17 cellular contexts compared by ENCODE assay signal in genomic region chr17:69913241-69914015, GRCh38.
DNase-seq lines count a peak whose midpoint lies in the region; ATAC-seq, FAIRE-seq and TF ChIP-seq lines count a peak whose summit lies in the region.
"Had no signal": no experiment of that assay in that cellular context is flagged by ENCODE, and none has a peak within 500 bp of the region (broad histone marks: within the 10 kb centered on the region; RNA-seq: fewer than 3 reads in every experiment).

No MANE protein-coding gene starts in this region.

- CTCF ChIA-PET in CD4-positive, alpha-beta T cell (lab: Charles Lee) = no interaction called here

- no peak overlapping the region for H3K27ac ChIP-seq in kidney (ENCODE audit: low read depth in 2 of 2, low read length in 2 of 2)
- no peak overlapping the region for H3K27ac ChIP-seq in CD4-positive, alpha-beta T cell (ENCODE audit: low read depth, low read length)
- H3K27ac ChIP-seq: BLaER1 treated with 17β-estradiol and CSF1 and Interleukin-3, amounts not matched to agents 10 nM and 100 nM; SK-N-MC had no signal

- POLR2A ChIA-PET in CD4-positive, alpha-beta T cell (lab: Charles Lee) = no interaction called here

- no peaks in the 10 kb centered on the region for H3K9me3 ChIP-seq in kidney (ENCODE audit: control insufficient read depth in 1 of 2, low read length in 2 of 2)
- no peaks in the 10 kb centered on the region for H3K9me3 ChIP-seq in CD4-positive, alpha-beta T cell (ENCODE audit: control insufficient read depth, low read length)
- H3K9me3 ChIP-seq: heart left ventricle, mucosa of descending colon had no signal

- peak overlapping the region; percentile 58; the same call in 1 of the 2 replicates for H3K4me3 Mint-ChIP-seq in HFFc6
- no peak overlapping the region for H3K4me3 Mint-ChIP-seq in CD4-positive, alpha-beta T cell
- H3K4me3 Mint-ChIP-seq: activated CD4-positive, alpha-beta memory T cell treated with anti-CD3 and anti-CD28 coated beads for 36 hours; activated T-cell treated with anti-CD3 and anti-CD28 coated beads, Interleukin-2, amount 50 U/mL, for 4 hours had no signal

- peaks cover 15% of the 10 kb centered on the region for H3K4me1 Mint-ChIP-seq in HFFc6 (ENCODE audit: low read depth)
- H3K4me1 Mint-ChIP-seq in CD4-positive, alpha-beta T cell (ENCODE audit: low read depth) = no peaks in the 10 kb centered on the region

- ATAC-seq in HG03108 (IDR thresholded peaks at IDR 0.05; ENCODE audit: unreplicated experiment) = no peak
- no peak for ATAC-seq in CD4-positive, alpha-beta T cell (ENCODE audit: poor library complexity)
- ATAC-seq: activated T-cell treated with anti-CD3 and anti-CD28 coated beads, Interleukin-2, amount 50 U/mL, for 4 hours; heart left ventricle; mucosa of descending colon; PC-3 had no signal

- no peaks in the 10 kb centered on the region for H3K36me3 Mint-ChIP-seq in HFFc6 (ENCODE audit: low read depth)
- no peaks in the 10 kb centered on the region for H3K36me3 Mint-ChIP-seq in CD4-positive, alpha-beta T cell (ENCODE audit: low read depth)
- H3K36me3 Mint-ChIP-seq: activated CD4-positive, alpha-beta memory T cell treated with anti-CD3 and anti-CD28 coated beads for 36 hours had no signal

- peak overlapping the region; percentile 29 to 44 for H3K4me3 ChIP-seq in kidney (ENCODE audit: low read length in 2 of 2)
- H3K4me3 ChIP-seq: BLaER1 treated with 17β-estradiol and CSF1 and Interleukin-3, amounts not matched to agents 10 nM and 100 nM; mucosa of descending colon; SK-N-MC had no signal

- H3K9ac ChIP-seq in kidney (ENCODE audit: low read length in 2 of 2) = peak overlapping the region; percentile 20 to 60
- H3K9ac ChIP-seq: BLaER1 treated with 17β-estradiol and CSF1 and Interleukin-3, amounts not matched to agents 10 nM and 100 nM had no signal

- H3K4me1 ChIP-seq in kidney (ENCODE audit: control insufficient read depth in 1 of 2, insufficient read depth in 1 of 2, low read depth in 1 of 2, low read length in 2 of 2) = no peaks in the 10 kb centered on the region

- H3K9me3 Mint-ChIP-seq in HFFc6 = no peaks in the 10 kb centered on the region
- H3K9me3 Mint-ChIP-seq in CD4-positive, alpha-beta T cell = peaks cover 2% of the 10 kb centered on the region
- H3K9me3 Mint-ChIP-seq: activated CD4-positive, alpha-beta memory T cell treated with anti-CD3 and anti-CD28 coated beads for 36 hours; activated T-cell treated with anti-CD3 and anti-CD28 coated beads, Interleukin-2, amount 50 U/mL, for 4 hours had no signal

- DNase-seq in HFFc6 (no peak), astrocyte of the hippocampus (ENCODE audit: low read depth, low spot score) (peak; percentile 38), kidney (no peak), stromal cell of bone marrow (ENCODE audit: low read depth) (peak; percentile 31), DMS153 treated with DMSO at 0.1 percent for 48 hours (lab: John Stamatoyannopoulos, UW; ENCODE audit: unreplicated experiment) (no peak), activated gamma-delta T cell (lab: John Stamatoyannopoulos, UW) (no peak)
- DNase-seq in CD4-positive, alpha-beta T cell = no peak
- DNase-seq: activated CD4-positive, alpha-beta memory T cell treated with anti-CD3 and anti-CD28 coated beads for 36 hours; activated T-cell treated with anti-CD3 and anti-CD28 coated beads, Interleukin-2, amount 50 U/mL, for 4 hours; heart left ventricle; mucosa of descending colon; NCI-H2029; NCI-H526 treated with DMSO at 0.1 percent for 48 hours; PC-3 had no signal

- TF ChIP-seq CTCF in HFFc6 (IDR thresholded peaks at IDR 0.05) = peak; percentile 6; the same call in 1 of the 2 replicates
- no peak for TF ChIP-seq CTCF in kidney (IDR thresholded peaks at IDR 0.05; ENCODE audit: borderline replicate concordance, extremely low read depth, insufficient read depth)
- TF ChIP-seq CTCF in CD4-positive, alpha-beta T cell (IDR thresholded peaks at IDR 0.05) = no peak

- no peak for FAIRE-seq in kidney (lab: Jason Lieb, UNC)

- H3K27me3 Mint-ChIP-seq in HFFc6 (ENCODE audit: insufficient read depth) = no peaks in the 10 kb centered on the region; the same call in 1 of the 2 replicates
- H3K27me3 Mint-ChIP-seq in CD4-positive, alpha-beta T cell = no peaks in the 10 kb centered on the region
- H3K27me3 Mint-ChIP-seq: activated CD4-positive, alpha-beta memory T cell treated with anti-CD3 and anti-CD28 coated beads for 36 hours had no signal

- no peaks in the 10 kb centered on the region for H3K27me3 ChIP-seq in CD4-positive, alpha-beta T cell (ENCODE audit: control insufficient read depth, insufficient read depth, low read length)
- H3K27me3 ChIP-seq: BLaER1 treated with 17β-estradiol and CSF1 and Interleukin-3, amounts not matched to agents 10 nM and 100 nM; heart left ventricle had no signal

- no peak overlapping the region for H3K27ac Mint-ChIP-seq in HFFc6
- H3K27ac Mint-ChIP-seq in CD4-positive, alpha-beta T cell = no peak overlapping the region
- H3K27ac Mint-ChIP-seq: activated CD4-positive, alpha-beta memory T cell treated with anti-CD3 and anti-CD28 coated beads for 36 hours had no signal

- H3K36me3 ChIP-seq in kidney (ENCODE audit: control insufficient read depth in 1 of 2, insufficient read depth in 2 of 2, low read length in 2 of 2) = no peaks in the 10 kb centered on the region
- H3K36me3 ChIP-seq: BLaER1 treated with 17β-estradiol and CSF1 and Interleukin-3, amounts not matched to agents 10 nM and 100 nM; heart left ventricle had no signal

- intact Hi-C loops in kidney (cut with DNase I) = no loop called here
- intact Hi-C loops in CD4-positive, alpha-beta T cell (cut with DNase I, micrococcal nuclease) = no loop called here

Comparison
In these comparisons a context has a peak if more than half of its experiments do, and no peak if none do; other contexts are left out.
1. DNase-seq: peak in astrocyte of the hippocampus (single experiment) and stromal cell of bone marrow (single experiment); none in HFFc6 (single experiment), kidney (single experiment), DMS153 treated with DMSO at 0.1 percent for 48 hours (single experiment), activated gamma-delta T cell (single experiment) and CD4-positive, alpha-beta T cell (0 of 10).